Comparison of ENCODE assay signal across 8 cellular contexts in genomic region chr1:15618685-15619525, GRCh38. TPM values are rescaled to one million over a fixed set of nuclear protein-coding genes. Genes with fewer than 3 reads are reported as not detected.
DNase-seq lines count a peak whose midpoint lies in the region; ATAC-seq and TF ChIP-seq lines count a peak whose summit lies in the region.

No MANE protein-coding gene starts in this region.

- H3K9me3 ChIP-seq in gastroesophageal sphincter = no peaks in the 10 kb centered on the region

- H3K27me3 Mint-ChIP-seq in activated CD4-positive, alpha-beta T cell treated with anti-CD3 and anti-CD28 coated beads, Interleukin-2, amount 10 ng/mL, durations not matched to agents 7 days and 5 days = no peaks in the 10 kb centered on the region

- TF ChIP-seq EP300 in gastroesophageal sphincter (IDR thresholded peaks at IDR 0.05) = no peak

- POLR2A ChIA-PET in activated CD4-positive, alpha-beta T cell treated with anti-CD3 and anti-CD28 coated beads, Interleukin-2, amount 10 ng/mL, durations not matched to agents 7 days and 5 days (lab: Charles Lee) = no interaction called here

- H3K27ac ChIP-seq in gastroesophageal sphincter = peak overlapping the region; percentile 90 to 98 (median 94)
- peak overlapping the region; percentile 90 to 100 (median 97) for H3K27ac ChIP-seq in skin epidermis

- H3K4me3 ChIP-seq in WI38 (ENCODE audit: low read depth, low read length) (peak overlapping the region; percentile 98), gastroesophageal sphincter (peak overlapping the region; percentile 83 to 95), skin epidermis (peak overlapping the region; percentile 58 to 95 (median 82))

- TF ChIP-seq CTCF in WI38 (IDR thresholded peaks at IDR 0.05; ENCODE audit: low read depth, low read length) = no peak
- peak in 1 of 4 experiments; percentile 38 for TF ChIP-seq CTCF in gastroesophageal sphincter (IDR thresholded peaks at IDR 0.05)

- peaks cover 52% of the 10 kb centered on the region for H3K4me1 Mint-ChIP-seq in activated CD4-positive, alpha-beta T cell treated with anti-CD3 and anti-CD28 coated beads, Interleukin-2, amount 10 ng/mL, durations not matched to agents 7 days and 5 days

- 59 to 67% methylated on average over 15 to 19 of the region's 26 CpGs for WGBS in gastroesophageal sphincter (ENCODE audit: low coverage in 1 of 2), 2 donors

- no peak for TF ChIP-seq POLR2A in gastroesophageal sphincter (IDR thresholded peaks at IDR 0.05)

- no peaks in the 10 kb centered on the region for H3K27me3 ChIP-seq in gastroesophageal sphincter

- H3K36me3 ChIP-seq in gastroesophageal sphincter = no peaks in the 10 kb centered on the region

- H3K9me3 Mint-ChIP-seq in activated CD4-positive, alpha-beta T cell treated with anti-CD3 and anti-CD28 coated beads, Interleukin-2, amount 10 ng/mL, durations not matched to agents 7 days and 5 days = no peaks in the 10 kb centered on the region

- CTCF ChIA-PET in activated CD4-positive, alpha-beta T cell treated with anti-CD3 and anti-CD28 coated beads, Interleukin-2, amount 10 ng/mL, durations not matched to agents 7 days and 5 days (lab: Charles Lee) = interaction anchor here (0.6 to 1.5 kb wide), 3 partner anchors 15 to 36 kb away, joined by 3 to 6 read pairs (median 3); no protein-coding TSS in a partner anchor

- no peak for DNase-seq in activated CD4-positive, alpha-beta T cell treated with anti-CD3 and anti-CD28 coated beads, Interleukin-2, amount 10 ng/mL, durations not matched to agents 7 days and 5 days
- no peak for DNase-seq in activated CD4-positive, alpha-beta T cell treated with anti-CD3 and anti-CD28 coated beads for 1 hour
- DNase-seq in NCI-H526 treated with DMSO at 0.1 percent for 48 hours (lab: John Stamatoyannopoulos, UW) = no peak

- peaks cover 3 to 59% (median 16%) of the 10 kb centered on the region in 3 donors for H3K4me1 ChIP-seq in gastroesophageal sphincter

- H3K4me3 Mint-ChIP-seq in activated CD4-positive, alpha-beta T cell treated with anti-CD3 and anti-CD28 coated beads, Interleukin-2, amount 10 ng/mL, durations not matched to agents 7 days and 5 days = peak overlapping the region; percentile 93

- H3K27ac Mint-ChIP-seq in activated CD4-positive, alpha-beta T cell treated with anti-CD3 and anti-CD28 coated beads, Interleukin-2, amount 10 ng/mL, durations not matched to agents 7 days and 5 days = peak overlapping the region; percentile 89

- peaks cover 16% of the 10 kb centered on the region for H3K36me3 Mint-ChIP-seq in activated CD4-positive, alpha-beta T cell treated with anti-CD3 and anti-CD28 coated beads, Interleukin-2, amount 10 ng/mL, durations not matched to agents 7 days and 5 days (ENCODE audit: low read depth)

- no peak for ATAC-seq in gastroesophageal sphincter
- no peak for ATAC-seq in HG02970 (IDR thresholded peaks at IDR 0.05; ENCODE audit: low FRiP score, unreplicated experiment)
- no peak for ATAC-seq in HG03025 (IDR thresholded peaks at IDR 0.05; ENCODE audit: low FRiP score, unreplicated experiment)

RNA-seq across cellular contexts. Expression of gene DDI2, which starts 1.6 kb away (rescaled TPM):
- total RNA-seq in activated CD4-positive, alpha-beta T cell treated with anti-CD3 and anti-CD28 coated beads, Interleukin-2, amount 10 ng/mL, durations not matched to agents 7 days and 5 days = 10 to 100 TPM; 31.0 to 33.5 TPM
- total RNA-seq in gastroesophageal sphincter = 10 to 100 TPM; 14.3 to 37.2 (median 16.5) TPM

RNA-seq across cellular contexts. Expression of gene AGMAT, which starts 34.1 kb away (rescaled TPM):
- 10 to 100 TPM; 17.0 to 17.6 TPM for total RNA-seq in activated CD4-positive, alpha-beta T cell treated with anti-CD3 and anti-CD28 coated beads, Interleukin-2, amount 10 ng/mL, durations not matched to agents 7 days and 5 days
- not detected for total RNA-seq in gastroesophageal sphincter

Comparison
In these comparisons a context has a peak if more than half of its experiments do, and no peak if none do; other contexts are left out.
1. RNA of gene AGMAT, which starts 34.1 kb away (total RNA-seq): 17.0 to 17.6 TPM in activated CD4-positive, alpha-beta T cell treated with anti-CD3 and anti-CD28 coated beads, Interleukin-2, amount 10 ng/mL, durations not matched to agents 7 days and 5 days; not detected in gastroesophageal sphincter; every median in the first group is over 10 times any median in the second.
2. Peak in every context shown above with its lines, with median percentiles within 50 percentile points of each other: H3K4me3 ChIP-seq.